Comparison of ENCODE assay signal across 1 cellular context in genomic region chr20:35514371-35514960, GRCh38.
TF ChIP-seq lines count a peak whose summit lies in the region.

No MANE protein-coding gene starts in this region.

TF ChIP-seq in HepG2, 621 proteins besides CTCF, POLR2A, EP300 and RAD21:
- TF ChIP-seq ZFP91 (CRISPR knock-in tag; IDR thresholded peaks at IDR 0.05; ENCODE audit: borderline replicate concordance): 0 out of 2 replicates have a peak, but pooled peaks have one; percentile 15
- TF ChIP-seq ZNF234 (CRISPR knock-in tag; conservative IDR thresholded peaks at IDR 0.05): no peak
- TF ChIP-seq SRY (CRISPR knock-in tag; IDR thresholded peaks at IDR 0.05): no peak
- peak; percentile 7 for TF ChIP-seq AGO2 (optimal IDR thresholded peaks at IDR 0.05; ENCODE audit: low read depth, low read length)
- 0 out of 2 replicates have a peak, but pooled peaks have one; percentile 27 for TF ChIP-seq MTERF4 (CRISPR knock-in tag; IDR thresholded peaks at IDR 0.05)
- 0 out of 2 replicates have a peak, but pooled peaks have one; percentile 9 for TF ChIP-seq SALL1 (CRISPR knock-in tag; IDR thresholded peaks at IDR 0.05)
- TF ChIP-seq ZNF446 (CRISPR knock-in tag; IDR thresholded peaks at IDR 0.05): no peak
- TF ChIP-seq MXD4 (CRISPR knock-in tag; IDR thresholded peaks at IDR 0.05): no peak
- TF ChIP-seq ZBTB33 (CRISPR knock-in tag; IDR thresholded peaks at IDR 0.05): 0 out of 2 replicates have a peak, but pooled peaks have one; percentile 60
- no peak for TF ChIP-seq ZNF564 (CRISPR knock-in tag; IDR thresholded peaks at IDR 0.05)
- TF ChIP-seq JUNB (CRISPR knock-in tag; IDR thresholded peaks at IDR 0.05; ENCODE audit: borderline replicate concordance): no peak
TF ChIP-seq in HepG2: peak in this region for 5.
